In the genomic region with DNA sequence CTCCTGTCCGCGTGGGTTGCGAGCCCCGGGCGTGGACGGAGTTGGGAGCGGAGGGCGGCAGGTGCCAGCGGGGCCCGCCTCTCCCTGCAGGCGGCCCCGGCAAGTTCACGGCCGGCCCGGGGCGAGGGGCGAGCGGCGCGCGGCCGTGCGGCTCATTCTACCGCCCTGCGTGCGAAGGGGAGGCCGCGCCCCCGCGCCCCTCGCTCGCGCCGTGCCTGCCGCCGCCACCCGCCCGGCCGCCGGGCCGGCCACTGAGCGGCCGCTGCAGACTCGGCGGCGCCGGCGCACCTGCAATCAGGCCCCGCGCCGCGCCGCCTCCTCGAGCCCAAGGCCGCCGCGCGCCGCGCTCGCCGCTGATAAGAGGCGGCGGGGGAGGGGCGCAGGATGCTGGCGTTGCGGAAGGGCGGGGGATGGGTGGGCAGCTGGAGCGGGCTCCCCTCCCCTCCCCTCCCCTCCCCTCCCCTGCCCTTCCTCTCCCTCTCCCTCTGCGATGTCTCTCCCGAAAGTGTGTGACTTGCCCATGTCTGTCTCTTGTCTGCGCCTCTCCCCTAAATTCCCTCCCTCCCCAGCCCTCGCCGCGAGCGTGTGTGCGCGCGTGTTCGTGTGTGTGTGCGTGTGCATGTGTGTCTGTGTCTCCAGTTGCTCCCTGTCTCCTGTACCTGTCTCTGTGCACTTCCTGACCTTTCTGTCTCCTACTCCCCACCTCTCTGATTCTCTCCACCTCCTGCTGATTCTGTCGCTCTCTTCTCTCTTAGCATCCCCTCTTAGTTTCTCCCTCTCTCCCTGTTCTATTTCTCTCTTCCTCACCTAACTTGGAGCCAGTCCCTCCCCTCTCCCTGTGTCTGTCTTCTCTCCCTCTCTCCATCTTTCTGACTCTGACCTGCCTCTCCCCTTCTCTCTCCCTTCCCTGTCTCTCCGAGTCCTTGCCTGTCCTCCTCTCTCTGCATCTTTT, we compare ENCODE assay signal across 9 cellular contexts.
DNase-seq lines count a peak whose midpoint lies in the region; ATAC-seq, FAIRE-seq and TF ChIP-seq lines count a peak whose summit lies in the region.
"Had no signal": no experiment of that assay in that cellular context is flagged by ENCODE, and none has a peak within 500 bp of the region (broad histone marks: within the 10 kb centered on the region; RNA-seq: fewer than 3 reads in every experiment).

No MANE protein-coding gene starts in this region.

- DNase-seq in GM12892 (ENCODE audit: insufficient read length): peak; percentile 10
- peak; percentile 69 for DNase-seq in NCI-H1092 treated with DMSO at 0.1 percent for 48 hours (lab: John Stamatoyannopoulos, UW)
- no peak for DNase-seq in astrocyte of the cerebellum (ENCODE audit: low read depth)
- peak; percentile 89 for DNase-seq in islet precursor cell
- DNase-seq in CD14-positive monocyte (ENCODE audit: low spot score): no peak
- DNase-seq in natural killer cell treated with Interleukin-12 subunit alpha and Interleukin-12 subunit beta and Interleukin-15 and Interleukin-18, amount 100 ng/mL, for 72 hours (ENCODE audit: low spot score): no peak

- no peak for TF ChIP-seq POLR2A in GM12892 (IDR thresholded peaks at IDR 0.05; ENCODE audit: low read depth, low read length)

- ATAC-seq in GM21737 (IDR thresholded peaks at IDR 0.05; ENCODE audit: unreplicated experiment): no peak
- ATAC-seq in natural killer cell treated with Interleukin-12 subunit alpha and Interleukin-12 subunit beta and Interleukin-15 and Interleukin-18, amount 100 ng/mL, for 72 hours: no peak

- peaks cover 29 to 41% (median 38%) of the 10 kb centered on the region in 3 donors for H3K27me3 Mint-ChIP-seq in CD14-positive monocyte (ENCODE audit: low read depth in 3 of 3)
- peaks cover 21 to 27% of the 10 kb centered on the region in 2 donors for H3K27me3 Mint-ChIP-seq in natural killer cell treated with Interleukin-12 subunit alpha and Interleukin-12 subunit beta and Interleukin-15 and Interleukin-18, amount 100 ng/mL, for 72 hours

- H3K4me1 ChIP-seq in stomach smooth muscle (ENCODE audit: control insufficient read depth, insufficient read depth, low read length): peaks cover 2% of the 10 kb centered on the region

- H3K27ac Mint-ChIP-seq in CD14-positive monocyte: no peak overlapping the region
- H3K27ac Mint-ChIP-seq in natural killer cell treated with Interleukin-12 subunit alpha and Interleukin-12 subunit beta and Interleukin-15 and Interleukin-18, amount 100 ng/mL, for 72 hours: no peak overlapping the region
- H3K27ac Mint-ChIP-seq: T-helper 1 cell treated with Interleukin-12 subunit alpha and Interleukin-12 subunit beta and Interleukin-4 antibody, amounts not matched to agents 30 μg/mL and 1 μg/mL, for 36 hours had no signal

- intact Hi-C loops in CD14-positive monocyte (cut with micrococcal nuclease): no loop called here

- in situ Hi-C loops in astrocyte of the cerebellum (cut with HindIII; ENCODE audit: low sequenced_read_pairs): no loop called here

- peaks cover 14 to 17% of the 10 kb centered on the region in 2 donors for H3K27me3 ChIP-seq in stomach smooth muscle (ENCODE audit: control insufficient read depth in 1 of 2, insufficient read depth in 2 of 2, low read length in 2 of 2)

- no peaks in the 10 kb centered on the region for H3K4me1 Mint-ChIP-seq in CD14-positive monocyte
- H3K4me1 Mint-ChIP-seq in natural killer cell treated with Interleukin-12 subunit alpha and Interleukin-12 subunit beta and Interleukin-15 and Interleukin-18, amount 100 ng/mL, for 72 hours (ENCODE audit: low read depth in 2 of 2): peaks cover 0 to 3% of the 10 kb centered on the region in 2 donors

- H3K9ac ChIP-seq in stomach smooth muscle (ENCODE audit: low read length in 2 of 2): no peak overlapping the region

- no peak for FAIRE-seq in GM12892 (lab: Jason Lieb, UNC)

- H3K9me3 Mint-ChIP-seq in CD14-positive monocyte: peaks cover 0 to 8% (median 0%) of the 10 kb centered on the region in 7 donors
- H3K9me3 Mint-ChIP-seq in natural killer cell treated with Interleukin-12 subunit alpha and Interleukin-12 subunit beta and Interleukin-15 and Interleukin-18, amount 100 ng/mL, for 72 hours: peaks cover 4% of the 10 kb centered on the region
- H3K9me3 Mint-ChIP-seq: T-helper 1 cell treated with Interleukin-12 subunit alpha and Interleukin-12 subunit beta and Interleukin-4 antibody, amounts not matched to agents 30 μg/mL and 1 μg/mL, for 36 hours had no signal

- TF ChIP-seq CTCF in astrocyte of the cerebellum (IDR thresholded peaks at IDR 0.05; ENCODE audit: low read depth, low read length, missing control alignments): no peak
- no peak for TF ChIP-seq CTCF in CD14-positive monocyte (IDR thresholded peaks at IDR 0.05)

- H3K4me3 ChIP-seq in astrocyte of the cerebellum (ENCODE audit: low read depth, low read length) (peak overlapping the region; percentile 25), stomach smooth muscle (ENCODE audit: low read length in 2 of 2) (peak overlapping the region; percentile 47 to 58)

- no peaks in the 10 kb centered on the region for H3K36me3 Mint-ChIP-seq in CD14-positive monocyte
- H3K36me3 Mint-ChIP-seq in natural killer cell treated with Interleukin-12 subunit alpha and Interleukin-12 subunit beta and Interleukin-15 and Interleukin-18, amount 100 ng/mL, for 72 hours: no peaks in the 10 kb centered on the region

- no peak overlapping the region for H3K27ac ChIP-seq in stomach smooth muscle (ENCODE audit: low read length)

- peaks cover 0 to 12% of the 10 kb centered on the region in 2 donors for H3K9me3 ChIP-seq in stomach smooth muscle (ENCODE audit: control insufficient read depth in 2 of 2, low read length in 2 of 2)

- H3K4me3 Mint-ChIP-seq in CD14-positive monocyte: peak overlapping the region in 1 of 2 donors; percentile 80
- H3K4me3 Mint-ChIP-seq in natural killer cell treated with Interleukin-12 subunit alpha and Interleukin-12 subunit beta and Interleukin-15 and Interleukin-18, amount 100 ng/mL, for 72 hours: no peak overlapping the region
- H3K4me3 Mint-ChIP-seq: T-helper 1 cell treated with Interleukin-12 subunit alpha and Interleukin-12 subunit beta and Interleukin-4 antibody, amounts not matched to agents 30 μg/mL and 1 μg/mL, for 36 hours had no signal

- no peaks in the 10 kb centered on the region for H3K36me3 ChIP-seq in stomach smooth muscle (ENCODE audit: control insufficient read depth in 2 of 2, insufficient read depth in 2 of 2, low read length in 2 of 2)

Comparison
In these comparisons a context has a peak if more than half of its experiments do, and no peak if none do; other contexts are left out.
1. DNase-seq: peak in GM12892 (single experiment), NCI-H1092 treated with DMSO at 0.1 percent for 48 hours (single experiment) and islet precursor cell (single experiment); none in astrocyte of the cerebellum (single experiment), CD14-positive monocyte (single experiment) and natural killer cell treated with Interleukin-12 subunit alpha and Interleukin-12 subunit beta and Interleukin-15 and Interleukin-18, amount 100 ng/mL, for 72 hours (single experiment).